8 cellular contexts compared by ENCODE assay signal in genomic region chr7:100081535-100082102, GRCh38. TPM values are rescaled to one million over a fixed set of nuclear protein-coding genes. Genes with fewer than 3 reads are reported as not detected.
DNase-seq lines count a peak whose midpoint lies in the region; ATAC-seq and TF ChIP-seq lines count a peak whose summit lies in the region.

Gene ZNF3 (minus strand): TSS chr7:100081723. CDS start chr7:100077357, 4,366 bp downstream.

- peak within 1 kb of the TSS; percentile 88 for H3K4me2 ChIP-seq in mammary epithelial cell (ENCODE audit: insufficient read depth, low read depth, low read length)

- ATAC-seq in GM18907 (IDR thresholded peaks at IDR 0.05; ENCODE audit: unreplicated experiment) (peak; percentile 84), HG03159 (IDR thresholded peaks at IDR 0.05; ENCODE audit: unreplicated experiment) (peak; percentile 74)

- peaks cover 48% of the 10 kb centered on the region for H3K79me2 ChIP-seq in mammary epithelial cell (ENCODE audit: insufficient read depth, low read length)

- in situ Hi-C loops in mammary epithelial cell (cut with MboI; ENCODE audit: low sequenced_read_pairs in 2 of 2): no loop called here

- peak within 1 kb of the TSS; percentile 99 for H3K4me3 ChIP-seq in WERI-Rb-1 (ENCODE audit: low read depth, low read length)
- peak within 1 kb of the TSS; percentile 61 to 99 (median 77) for H3K4me3 ChIP-seq in mammary epithelial cell (replicated peaks in 1 of 3; ENCODE audit: insufficient read depth in 1 of 3, low read depth in 2 of 3, low read length in 3 of 3)
- H3K4me3 ChIP-seq in iPS-20b (ENCODE audit: low read length): peak within 1 kb of the TSS; percentile 100
- H3K4me3 ChIP-seq in skin epidermis: peak within 1 kb of the TSS; percentile 68 to 97 (median 87)

- WGBS in mammary epithelial cell (ENCODE audit: low coverage, missing lambda C conversion rate): under 1% methylated on average over 26 of the region's 55 CpGs

- BruUV-seq in mammary epithelial cell (replicated peaks; lab: Mats Ljungman, UMichigan): no TSS peak

- H3K9ac ChIP-seq in mammary epithelial cell (ENCODE audit: insufficient read depth, low read length): peak within 1 kb of the TSS; percentile 82
- H3K9ac ChIP-seq in iPS-20b (ENCODE audit: low read depth, low read length): peak within 1 kb of the TSS; percentile 100

- dilution Hi-C loops in mammary epithelial cell (cut with HindIII; ENCODE audit: low sequenced_read_pairs): no loop called here

- H3K9me3 ChIP-seq in WERI-Rb-1 (ENCODE audit: severe bottlenecking) (no peaks in the 10 kb centered on the region), mammary epithelial cell (replicated peaks; ENCODE audit: insufficient read depth, low read length) (no peaks in the 10 kb centered on the region), iPS-20b (ENCODE audit: insufficient read depth, low read depth, low read length) (no peaks in the 10 kb centered on the region; the same call in 1 of the 2 replicates)

- H3K36me3 ChIP-seq in WERI-Rb-1 (peaks cover 40% of the 10 kb centered on the region), mammary epithelial cell (ENCODE audit: insufficient read depth, low read length) (peaks cover 11% of the 10 kb centered on the region), iPS-20b (ENCODE audit: insufficient read depth, low read depth, low read length) (peaks cover 35% of the 10 kb centered on the region)

- CTCF ChIA-PET in mammary epithelial cell (lab: Charles Lee; ENCODE audit: low non-redundant PET): no interaction called here

- H3K4me1 ChIP-seq in mammary epithelial cell (ENCODE audit: insufficient read depth, low read length) (peaks cover 8% of the 10 kb centered on the region), iPS-20b (ENCODE audit: insufficient read depth, low read length) (peaks cover 8% of the 10 kb centered on the region; the same call in 1 of the 2 replicates)

- H3K27me3 ChIP-seq in WERI-Rb-1 (ENCODE audit: insufficient read depth, low read depth, severe bottlenecking): no peaks in the 10 kb centered on the region
- H3K27me3 ChIP-seq in mammary epithelial cell (ENCODE audit: insufficient read depth, low read length): no peaks in the 10 kb centered on the region
- no peaks in the 10 kb centered on the region for H3K27me3 ChIP-seq in iPS-20b (ENCODE audit: insufficient read depth, low read length)

- H3K27ac ChIP-seq in WERI-Rb-1 (peak within 1 kb of the TSS; percentile 93), mammary epithelial cell (ENCODE audit: insufficient read depth, low read depth, low read length) (peak within 1 kb of the TSS; percentile 69), iPS-20b (ENCODE audit: low read length) (peak within 1 kb of the TSS; percentile 79), skin epidermis (peak within 1 kb of the TSS; percentile 73 to 94 (median 90))

- DNase-seq in AG08396 (ENCODE audit: low spot score): peak; percentile 97
- DNase-seq in NCI-H2227 (lab: John Stamatoyannopoulos, UW; ENCODE audit: unreplicated experiment): peak; percentile 100
- DNase-seq in WERI-Rb-1: peak; percentile 99
- peak; percentile 99 for DNase-seq in mammary epithelial cell

- TF ChIP-seq CTCF in WERI-Rb-1 (IDR thresholded peaks at IDR 0.05; ENCODE audit: low read depth, low read length) (peak; percentile 88), mammary epithelial cell (conservative IDR thresholded peaks at IDR 0.05 in 1 of 2, IDR thresholded peaks at IDR 0.05 in 1 of 2; ENCODE audit: extremely low read depth in 1 of 2, insufficient read depth in 1 of 2, low read depth in 1 of 2, low read length in 2 of 2) (peak; percentile 56 to 91)

- H4K20me1 ChIP-seq in mammary epithelial cell (ENCODE audit: insufficient read depth, low read length): no peaks in the 10 kb centered on the region

- intact Hi-C loops in mammary epithelial cell (cut with micrococcal nuclease): loop anchor here (1.0 to 5.0 kb wide), 6 partner anchors 8 to 162 kb away; partner anchors contain the start of genes AP4M1, MBLAC1, MCM7 and TRIM4

- H2AFZ ChIP-seq in mammary epithelial cell (ENCODE audit: low read depth, low read length): peak within 1 kb of the TSS; percentile 80

RNA-seq across cellular contexts. Expression of gene ZNF3, which starts in this region (rescaled TPM):
- total RNA-seq in mammary epithelial cell: 10 to 100 TPM; 22.6 to 28.7 TPM
- polyA plus RNA-seq in mammary epithelial cell: 12.4 TPM
- 14.2 TPM for polyA minus RNA-seq in mammary epithelial cell

Comparison
In these comparisons a context has a peak if more than half of its experiments do, and no peak if none do; other contexts are left out.
1. Peak in every context shown above with its lines: DNase-seq, ATAC-seq, H3K4me3 ChIP-seq and H3K27ac ChIP-seq.